ENCODE assay signal across 21 cellular contexts in genomic region chr13:110643324-110643723, GRCh38. TPM values are rescaled to one million over a fixed set of nuclear protein-coding genes. Genes with fewer than 3 reads are reported as not detected.
A peak's percentile ranks its signal among the peaks of the same experiment; 100 is the strongest.
DNase-seq lines count a peak whose midpoint lies in the region; ATAC-seq and TF ChIP-seq lines count a peak whose summit lies in the region.
"Had no signal": no experiment of that assay in that cellular context is flagged by ENCODE, and none has a peak within 500 bp of the region (broad histone marks: within the 10 kb centered on the region; RNA-seq: fewer than 3 reads in every experiment).

No MANE protein-coding gene starts in this region.

- H3K79me2 ChIP-seq in OCI-LY7 (ENCODE audit: insufficient read depth, low read depth, low read length), result no peaks in the 10 kb centered on the region
- no peaks in the 10 kb centered on the region for H3K79me2 ChIP-seq in PC-3 (ENCODE audit: low read length)

- H3K4me3 ChIP-seq in OCI-LY7 (ENCODE audit: low read depth, low read length, poor library complexity, severe bottlenecking), result no peak overlapping the region
- no peak overlapping the region for H3K4me3 ChIP-seq in left lung
- H3K4me3 ChIP-seq in stomach, result no peak overlapping the region
- no peak overlapping the region for H3K4me3 ChIP-seq in PC-3 (ENCODE audit: low read length)
- H3K4me3 ChIP-seq: A549; BLaER1 treated with 17β-estradiol and CSF1 and Interleukin-3, amounts not matched to agents 10 nM and 100 nM; GM23248; MG63; SJCRH30 had no signal

- BruUV-seq in OCI-LY7 (replicated peaks; lab: Mats Ljungman, UMichigan) (no TSS peak), PC-3 (replicated peaks; lab: Mats Ljungman, UMichigan) (no TSS peak)

- TF ChIP-seq POLR2A in stomach (IDR thresholded peaks at IDR 0.05), result no peak

- H3K27ac Mint-ChIP-seq in activated T-cell treated with anti-CD3 and anti-CD28 coated beads, Interleukin-2, amount 50 U/mL, for 24 hours, result peak overlapping the region; percentile 50

- H3K4me1 ChIP-seq in OCI-LY7 (ENCODE audit: insufficient read depth, low read length, poor library complexity, severe bottlenecking), result peaks cover 11% of the 10 kb centered on the region
- H3K4me1 ChIP-seq in left lung, result peaks cover 7 to 13% of the 10 kb centered on the region in 2 donors
- peaks cover 11 to 27% (median 19%) of the 10 kb centered on the region in 4 donors for H3K4me1 ChIP-seq in stomach
- H3K4me1 ChIP-seq in PC-3 (ENCODE audit: insufficient read depth, low read length), result no peaks in the 10 kb centered on the region
- H3K4me1 ChIP-seq: A549 had no signal

- peaks cover 10% of the 10 kb centered on the region for H3K4me1 Mint-ChIP-seq in activated T-cell treated with anti-CD3 and anti-CD28 coated beads, Interleukin-2, amount 50 U/mL, for 24 hours (ENCODE audit: low read depth)
- H3K4me1 Mint-ChIP-seq in activated T-cell treated with anti-CD3 and anti-CD28 coated beads, Interleukin-2, amount 50 U/mL, for 4 hours (ENCODE audit: low read depth), result peaks cover 2% of the 10 kb centered on the region

- 73 to 85% (median 80%) methylated on average over 11 of the region's 11 CpGs for WGBS in stomach, 5 donors

- ATAC-seq in activated T-cell treated with anti-CD3 and anti-CD28 coated beads, Interleukin-2, amount 50 U/mL, for 4 hours, result no peak
- ATAC-seq in left lung (peak; percentile 42), GM18867 (IDR thresholded peaks at IDR 0.05; ENCODE audit: unreplicated experiment) (no peak), HG02852 (IDR thresholded peaks at IDR 0.05; ENCODE audit: unreplicated experiment) (no peak), PC-3 (no peak)
- ATAC-seq: A549, HCT116 had no signal

- H3K9ac ChIP-seq in PC-3 (ENCODE audit: low read length), result no peak overlapping the region
- H3K9ac ChIP-seq: GM23248 had no signal

- H4K20me1 ChIP-seq in OCI-LY7 (ENCODE audit: insufficient read depth, low read length) (no peaks in the 10 kb centered on the region), PC-3 (ENCODE audit: low read length) (no peaks in the 10 kb centered on the region)

- H3K36me3 ChIP-seq in OCI-LY7 (ENCODE audit: insufficient read depth, low read length), result peaks cover 13% of the 10 kb centered on the region
- H3K36me3 ChIP-seq in left lung, result peaks cover 0 to 93% of the 10 kb centered on the region in 2 donors
- peaks cover 38 to 84% (median 81%) of the 10 kb centered on the region in 4 donors for H3K36me3 ChIP-seq in stomach
- H3K36me3 ChIP-seq in PC-3 (ENCODE audit: low read depth, low read length), result peaks cover 6% of the 10 kb centered on the region; the same call in 1 of the 2 replicates

- no peaks in the 10 kb centered on the region for H3K9me3 ChIP-seq in OCI-LY7 (ENCODE audit: low read length)
- no peaks in the 10 kb centered on the region for H3K9me3 ChIP-seq in left lung
- H3K9me3 ChIP-seq in stomach, result no peaks in the 10 kb centered on the region
- H3K9me3 ChIP-seq in PC-3 (ENCODE audit: low read length), result no peaks in the 10 kb centered on the region
- H3K9me3 ChIP-seq: A549; BLaER1 treated with 17β-estradiol and CSF1 and Interleukin-3, amounts not matched to agents 10 nM and 100 nM; MG63; SJCRH30 had no signal

- H3F3A ChIP-seq in PC-3 (ENCODE audit: low read length, unreplicated experiment), result no peaks in the 10 kb centered on the region

- POLR2A ChIA-PET in OCI-LY7 (lab: Charles Lee) (no interaction called here), PC-3 (lab: Charles Lee; ENCODE audit: unreplicated experiment) (no interaction called here)

- CTCF ChIA-PET in OCI-LY7 (lab: Charles Lee; ENCODE audit: unreplicated experiment) (no interaction called here), PC-3 (lab: Charles Lee) (no interaction called here)

- H3K9me3 Mint-ChIP-seq in activated T-cell treated with anti-CD3 and anti-CD28 coated beads, Interleukin-2, amount 50 U/mL, for 24 hours, result no peaks in the 10 kb centered on the region
- H3K9me3 Mint-ChIP-seq in activated T-cell treated with anti-CD3 and anti-CD28 coated beads, Interleukin-2, amount 50 U/mL, for 4 hours, result no peaks in the 10 kb centered on the region
- H3K9me3 Mint-ChIP-seq: CD8-positive, alpha-beta memory T cell had no signal

- no peak overlapping the region for H3K4me3 Mint-ChIP-seq in activated T-cell treated with anti-CD3 and anti-CD28 coated beads, Interleukin-2, amount 50 U/mL, for 24 hours
- no peak overlapping the region for H3K4me3 Mint-ChIP-seq in activated T-cell treated with anti-CD3 and anti-CD28 coated beads, Interleukin-2, amount 50 U/mL, for 4 hours
- H3K4me3 Mint-ChIP-seq: CD8-positive, alpha-beta memory T cell had no signal

- H3K4me2 ChIP-seq in OCI-LY7 (ENCODE audit: low read length) (peak overlapping the region; percentile 39; the same call in 1 of the 2 replicates), PC-3 (ENCODE audit: low read length) (no peak overlapping the region)
- H3K4me2 ChIP-seq: A549; BLaER1 treated with 17β-estradiol and CSF1 and Interleukin-3, amounts not matched to agents 10 nM and 100 nM had no signal

- no peak for TF ChIP-seq EP300 in stomach (IDR thresholded peaks at IDR 0.05)

- H3K27ac ChIP-seq in OCI-LY7 (ENCODE audit: low read depth, low read length, poor library complexity, severe bottlenecking) (no peak overlapping the region), left lung (no peak overlapping the region), stomach (no peak overlapping the region), PC-3 (ENCODE audit: low read length) (no peak overlapping the region)
- H3K27ac ChIP-seq: A549; BLaER1 treated with 17β-estradiol and CSF1 and Interleukin-3, amounts not matched to agents 10 nM and 100 nM; GM23248; SJCRH30 had no signal

- no peak for DNase-seq in activated T-cell treated with anti-CD3 and anti-CD28 coated beads, Interleukin-2, amount 50 U/mL, for 24 hours
- no peak for DNase-seq in activated T-cell treated with anti-CD3 and anti-CD28 coated beads, Interleukin-2, amount 50 U/mL, for 4 hours
- DNase-seq in OCI-LY7 (ENCODE audit: low spot score) (no peak), left lung (peak in 1 of 2 donors; percentile 52), stomach (peak; percentile 24), PC-3 (no peak)
- DNase-seq: CD8-positive, alpha-beta memory T cell; DND-41; GM23248; MG63; NCI-H1092; NCI-H1694; NCI-H2107; NCI-H345; NCI-H526; SJCRH30 had no signal

- intact Hi-C loops in OCI-LY7 (cut with micrococcal nuclease; ENCODE audit: unreplicated experiment) (no loop called here), left lung (cut with DNase I) (no loop called here), stomach (cut with DNase I; ENCODE audit: low total_unique reads) (loop anchor here (10.0 kb wide), 1 partner anchor 61 kb away; the partner anchor contains the start of gene CARS2), PC-3 (cut with micrococcal nuclease) (no loop called here)

- peaks cover 94% of the 10 kb centered on the region for H3K36me3 Mint-ChIP-seq in activated T-cell treated with anti-CD3 and anti-CD28 coated beads, Interleukin-2, amount 50 U/mL, for 24 hours (ENCODE audit: low read depth)
- peaks cover 28% of the 10 kb centered on the region for H3K36me3 Mint-ChIP-seq in activated T-cell treated with anti-CD3 and anti-CD28 coated beads, Interleukin-2, amount 50 U/mL, for 4 hours (ENCODE audit: insufficient read depth)

- H2AFZ ChIP-seq in OCI-LY7 (ENCODE audit: low read length), result no peak overlapping the region
- no peak overlapping the region for H2AFZ ChIP-seq in PC-3 (ENCODE audit: low read length)
- H2AFZ ChIP-seq: GM23248 had no signal

- TF ChIP-seq CTCF in OCI-LY7 (conservative IDR thresholded peaks at IDR 0.05; ENCODE audit: low read length) (no peak), left lung (IDR thresholded peaks at IDR 0.05) (no peak), stomach (IDR thresholded peaks at IDR 0.05) (no peak), PC-3 (conservative IDR thresholded peaks at IDR 0.05; ENCODE audit: low read depth, low read length) (no peak)

- H3K27me3 ChIP-seq in left lung (no peaks in the 10 kb centered on the region), stomach (no peaks in the 10 kb centered on the region), PC-3 (ENCODE audit: low read length) (no peaks in the 10 kb centered on the region)
- H3K27me3 ChIP-seq: BLaER1 treated with 17β-estradiol and CSF1 and Interleukin-3, amounts not matched to agents 10 nM and 100 nM; MG63; SJCRH30 had no signal

- no peaks in the 10 kb centered on the region for H3K9me2 ChIP-seq in OCI-LY7 (ENCODE audit: insufficient read depth, low read length)
- no peaks in the 10 kb centered on the region for H3K9me2 ChIP-seq in PC-3 (replicated peaks; ENCODE audit: low read length)

- no peaks in the 10 kb centered on the region for H3K27me3 Mint-ChIP-seq in activated T-cell treated with anti-CD3 and anti-CD28 coated beads, Interleukin-2, amount 50 U/mL, for 24 hours
- no peaks in the 10 kb centered on the region for H3K27me3 Mint-ChIP-seq in activated T-cell treated with anti-CD3 and anti-CD28 coated beads, Interleukin-2, amount 50 U/mL, for 4 hours (ENCODE audit: low read depth)
- H3K27me3 Mint-ChIP-seq: CD8-positive, alpha-beta memory T cell had no signal

RNA-seq across cellular contexts. Expression of gene NAXD, which starts 28.0 kb away (rescaled TPM):
- 10 to 100 TPM; 17.8 to 20.5 (median 19.5) TPM for total RNA-seq in activated T-cell treated with anti-CD3 and anti-CD28 coated beads, Interleukin-2, amount 50 U/mL, for 4 hours
- total RNA-seq in OCI-LY7 (2014; rRNA removed; shearing (Covaris generic)), result 8.3 and 9.4 TPM in 2 replicates
- total RNA-seq in OCI-LY7 (2022) (12.5 and 13.8 TPM in 2 replicates), left lung (10 to 100 TPM; 25.3 to 35.5 TPM), stomach (10 to 100 TPM; 25.7 to 50.7 (median 34.4) TPM), PC-3 (2014; rRNA removed) (18.7 and 19.0 TPM in 2 replicates)
- polyA plus RNA-seq in stomach, result 10 to 100 TPM; 38.4 to 44.7 (median 41.4) TPM
